ENCODE assay signal across 8 cellular contexts in genomic region chr5:68433921-68434879, GRCh38.
DNase-seq lines count a peak whose midpoint lies in the region; ATAC-seq and TF ChIP-seq lines count a peak whose summit lies in the region.

No MANE protein-coding gene starts in this region.

- TF ChIP-seq CTCF in DND-41 (IDR thresholded peaks at IDR 0.05; ENCODE audit: borderline replicate concordance, extremely low read depth, low read length, poor library complexity, severe bottlenecking) = no peak

- H3K4me2 ChIP-seq in DND-41 (ENCODE audit: insufficient read depth, low read length) (peak overlapping the region; percentile 3; the same call in 1 of the 2 replicates), GM23248 (ENCODE audit: unreplicated experiment) (peak overlapping the region; percentile 40)

- H3K27me3 Mint-ChIP-seq in memory B cell = no peaks in the 10 kb centered on the region

- peak overlapping the region; percentile 79 for H3K4me3 Mint-ChIP-seq in memory B cell

- no peak overlapping the region for H3K9ac ChIP-seq in DND-41 (ENCODE audit: low read depth, low read length)
- peak overlapping the region; percentile 59 for H3K9ac ChIP-seq in GM23248

- H4K20me1 ChIP-seq in DND-41 (ENCODE audit: insufficient read depth, low read length) = no peaks in the 10 kb centered on the region
- no peaks in the 10 kb centered on the region for H4K20me1 ChIP-seq in GM23248 (ENCODE audit: insufficient read depth)

- H3K9me3 Mint-ChIP-seq in memory B cell = no peaks in the 10 kb centered on the region

- DNase-seq in DND-41 (peak; percentile 71), GM23248 (peak; percentile 99), dermis blood vessel endothelial cell (peak; percentile 96), memory B cell (ENCODE audit: low spot score in 2 of 2) (peak; percentile 47 to 48), NCI-H128 (lab: John Stamatoyannopoulos, UW; ENCODE audit: unreplicated experiment) (no peak)
- peak; percentile 94 to 96 for DNase-seq in activated CD4-positive, alpha-beta T cell treated with anti-CD3 and anti-CD28 coated beads, Interleukin-2, amount 50 U/mL, for 4 hours
- DNase-seq in stimulated activated CD8-positive, alpha-beta memory T cell treated with anti-CD3 and anti-CD28 coated beads, Interleukin-12 subunit alpha, Interleukin-12 subunit beta, amount 100 ng/mL, for 4 hours (ENCODE audit: low read depth) = peak; percentile 87

- 17 to 21% methylated on average over 25 to 27 of the region's 27 CpGs for WGBS in GM23248 (ENCODE audit: low coverage in 1 of 2, low lambda C conversion rate in 2 of 2, missing lambda C conversion rate in 2 of 2), 2 experiments

- H2AFZ ChIP-seq in DND-41 (ENCODE audit: low read depth, low read length) (peak overlapping the region; percentile 41; the same call in 1 of the 2 replicates), GM23248 (peak overlapping the region; percentile 86)

- in situ Hi-C loops in GM23248 (cut with MboI) = no loop called here

- peaks cover 20% of the 10 kb centered on the region for H3K4me1 ChIP-seq in DND-41 (ENCODE audit: insufficient read depth, low read length)
- peaks cover 20% of the 10 kb centered on the region for H3K4me1 ChIP-seq in GM23248 (ENCODE audit: insufficient read depth)

- H3K4me1 Mint-ChIP-seq in memory B cell = peaks cover 22% of the 10 kb centered on the region

- H3K27me3 ChIP-seq in DND-41 (ENCODE audit: insufficient read depth, low read length, poor library complexity) (no peaks in the 10 kb centered on the region), GM23248 (replicated peaks; ENCODE audit: insufficient read depth) (no peaks in the 10 kb centered on the region)

- no peaks in the 10 kb centered on the region for H3K9me2 ChIP-seq in GM23248 (ENCODE audit: insufficient read depth)

- no peaks in the 10 kb centered on the region for H3K36me3 Mint-ChIP-seq in memory B cell

- ATAC-seq in DND-41 (ENCODE audit: insufficient read depth, low read depth) = peak; percentile 93
- ATAC-seq in memory B cell (ENCODE audit: low read depth) = peak; percentile 88

- H3K4me3 ChIP-seq in DND-41 (ENCODE audit: low read depth in 1 of 2, low read length in 2 of 2) (no peak overlapping the region), GM23248 (peak overlapping the region; percentile 33; the same call in 1 of the 2 replicates)

- H3K27ac Mint-ChIP-seq in memory B cell = peak overlapping the region; percentile 58

- H3K27ac ChIP-seq in DND-41 (ENCODE audit: low read length) (peak overlapping the region; percentile 61), GM23248 (peak overlapping the region; percentile 91), KOPT-K1 (ENCODE audit: low read depth, low read length, poor library complexity, severe bottlenecking) (peak overlapping the region; percentile 69)

- H3F3A ChIP-seq in GM23248 (ENCODE audit: insufficient read depth) = peaks cover 16% of the 10 kb centered on the region

- H3K79me2 ChIP-seq in DND-41 (ENCODE audit: insufficient read depth, low read length) = no peaks in the 10 kb centered on the region
- no peaks in the 10 kb centered on the region for H3K79me2 ChIP-seq in GM23248 (ENCODE audit: insufficient read depth)

- H3K36me3 ChIP-seq in DND-41 (ENCODE audit: insufficient read depth, low read length) (no peaks in the 10 kb centered on the region), GM23248 (ENCODE audit: low read depth) (no peaks in the 10 kb centered on the region), KOPT-K1 (ENCODE audit: insufficient read depth, low read length) (no peaks in the 10 kb centered on the region)

- H3K9me3 ChIP-seq in DND-41 (ENCODE audit: insufficient read depth, low read length, severe bottlenecking) = no peaks in the 10 kb centered on the region
- no peaks in the 10 kb centered on the region for H3K9me3 ChIP-seq in GM23248 (ENCODE audit: low read depth)
- H3K9me3 ChIP-seq in KOPT-K1 (ENCODE audit: insufficient read depth, low read length, poor library complexity, severe bottlenecking) = no peaks in the 10 kb centered on the region
